10 cellular contexts compared by ENCODE assay signal in genomic region chr6:163634514-163635171, GRCh38.
DNase-seq lines count a peak whose midpoint lies in the region; ATAC-seq, FAIRE-seq and TF ChIP-seq lines count a peak whose summit lies in the region.
"Had no signal": no experiment of that assay in that cellular context is flagged by ENCODE, and none has a peak within 500 bp of the region (broad histone marks: within the 10 kb centered on the region; RNA-seq: fewer than 3 reads in every experiment).

No MANE protein-coding gene starts in this region.

- H3K27ac Mint-ChIP-seq in activated T-cell treated with anti-CD3 and anti-CD28 coated beads, Interleukin-2, amount 50 U/mL, for 72 hours, result no peak overlapping the region
- H3K27ac Mint-ChIP-seq: activated naive CD8-positive, alpha-beta T cell treated with anti-CD3 and anti-CD28 coated beads for 36 hours had no signal

- POLR2A ChIA-PET in RWPE1 (lab: Yijun Ruan, JAX; ENCODE audit: low non-redundant PET), result no interaction called here

- peaks cover 0 to 1% of the 10 kb centered on the region in 2 donors for H3K9me3 ChIP-seq in left lung
- H3K9me3 ChIP-seq in sigmoid colon, result peaks cover 0 to under 1% (median 0%) of the 10 kb centered on the region in 4 donors
- H3K9me3 ChIP-seq in adrenal gland (replicated peaks in 1 of 3), result no peaks in the 10 kb centered on the region

- H3K36me3 ChIP-seq in left lung (no peaks in the 10 kb centered on the region), sigmoid colon (no peaks in the 10 kb centered on the region), adrenal gland (replicated peaks in 1 of 2) (no peaks in the 10 kb centered on the region)

- DNase-seq in GM12891 (ENCODE audit: insufficient read length, low spot score), result peak; percentile 42
- peak; percentile 60 for DNase-seq in NCI-H2029 (lab: John Stamatoyannopoulos, UW)
- peak; percentile 55 for DNase-seq in RWPE1 (ENCODE audit: low spot score)
- no peak for DNase-seq in left lung
- DNase-seq in sigmoid colon, result no peak
- DNase-seq in activated CD4-positive, alpha-beta T cell treated with anti-CD3 and anti-CD28 coated beads for 1 hour, result no peak
- no peak for DNase-seq in activated T-cell treated with anti-CD3 and anti-CD28 coated beads, Interleukin-2, amount 50 U/mL, for 72 hours
- DNase-seq in adrenal gland, result no peak
- DNase-seq: activated naive CD8-positive, alpha-beta T cell treated with anti-CD3 and anti-CD28 coated beads for 36 hours had no signal

- no peak for TF ChIP-seq POLR2A in GM12891 (IDR thresholded peaks at IDR 0.05; ENCODE audit: low read depth, low read length)
- no peak for TF ChIP-seq POLR2A in sigmoid colon (IDR thresholded peaks at IDR 0.05)
- TF ChIP-seq POLR2A in adrenal gland (IDR thresholded peaks at IDR 0.05), result no peak

- H3K9me3 Mint-ChIP-seq in activated T-cell treated with anti-CD3 and anti-CD28 coated beads, Interleukin-2, amount 50 U/mL, for 72 hours, result no peaks in the 10 kb centered on the region
- H3K9me3 Mint-ChIP-seq: activated naive CD8-positive, alpha-beta T cell treated with anti-CD3 and anti-CD28 coated beads for 36 hours; type B pancreatic cell had no signal

- peaks cover 16 to 28% of the 10 kb centered on the region in 2 donors for H3K27me3 ChIP-seq in left lung
- H3K27me3 ChIP-seq in sigmoid colon, result peaks cover 2 to 27% (median 6%) of the 10 kb centered on the region in 3 donors
- peaks cover 20% of the 10 kb centered on the region for H3K27me3 ChIP-seq in adrenal gland

- no peaks in the 10 kb centered on the region for H3K36me3 Mint-ChIP-seq in activated T-cell treated with anti-CD3 and anti-CD28 coated beads, Interleukin-2, amount 50 U/mL, for 72 hours (ENCODE audit: insufficient read depth in 2 of 2)
- H3K36me3 Mint-ChIP-seq: activated naive CD8-positive, alpha-beta T cell treated with anti-CD3 and anti-CD28 coated beads for 36 hours; type B pancreatic cell had no signal

- intact Hi-C loops in left lung (cut with DNase I), result no loop called here
- intact Hi-C loops in sigmoid colon (cut with DNase I), result no loop called here
- intact Hi-C loops in adrenal gland (cut with DNase I), result no loop called here

- CTCF ChIA-PET in RWPE1 (lab: Yijun Ruan, JAX), result no interaction called here

- no peak for FAIRE-seq in GM12891 (lab: Jason Lieb, UNC)

- 51 to 77% methylated on average over 13 of the region's 13 CpGs for WGBS in sigmoid colon, 2 donors
- WGBS in adrenal gland, 4 donors, result 81 to 87% (median 81%) methylated on average over 3 to 13 of the region's 13 CpGs

- no peak overlapping the region for H3K4me3 ChIP-seq in left lung
- no peak overlapping the region for H3K4me3 ChIP-seq in sigmoid colon
- H3K4me3 ChIP-seq in adrenal gland, result no peak overlapping the region

- TF ChIP-seq EP300 in sigmoid colon (IDR thresholded peaks at IDR 0.05), result no peak

- peak; percentile 51 for ATAC-seq in left lung
- ATAC-seq in activated T-cell treated with anti-CD3 and anti-CD28 coated beads, Interleukin-2, amount 50 U/mL, for 72 hours (replicated peaks in 1 of 2), result no peak

- H3K4me1 ChIP-seq in left lung, result no peaks in the 10 kb centered on the region
- no peaks in the 10 kb centered on the region for H3K4me1 ChIP-seq in sigmoid colon
- no peaks in the 10 kb centered on the region for H3K4me1 ChIP-seq in adrenal gland (replicated peaks in 1 of 2)

- H3K4me1 Mint-ChIP-seq in activated T-cell treated with anti-CD3 and anti-CD28 coated beads, Interleukin-2, amount 50 U/mL, for 72 hours (ENCODE audit: low read depth), result no peaks in the 10 kb centered on the region
- H3K4me1 Mint-ChIP-seq: activated naive CD8-positive, alpha-beta T cell treated with anti-CD3 and anti-CD28 coated beads for 36 hours had no signal

- TF ChIP-seq CTCF in RWPE1 (conservative IDR thresholded peaks at IDR 0.05; ENCODE audit: low read depth) (no peak), left lung (IDR thresholded peaks at IDR 0.05) (no peak), sigmoid colon (IDR thresholded peaks at IDR 0.05) (no peak), adrenal gland (IDR thresholded peaks at IDR 0.05) (no peak)

- H3K27me3 Mint-ChIP-seq in activated T-cell treated with anti-CD3 and anti-CD28 coated beads, Interleukin-2, amount 50 U/mL, for 72 hours (ENCODE audit: low read depth), result no peaks in the 10 kb centered on the region
- H3K27me3 Mint-ChIP-seq: type B pancreatic cell had no signal

- H3K27ac ChIP-seq in RWPE1 (no peak overlapping the region), left lung (no peak overlapping the region), sigmoid colon (no peak overlapping the region), adrenal gland (no peak overlapping the region)

- no peak overlapping the region for H3K4me3 Mint-ChIP-seq in activated T-cell treated with anti-CD3 and anti-CD28 coated beads, Interleukin-2, amount 50 U/mL, for 72 hours
- H3K4me3 Mint-ChIP-seq: activated naive CD8-positive, alpha-beta T cell treated with anti-CD3 and anti-CD28 coated beads for 36 hours; type B pancreatic cell had no signal

TF ChIP-seq in GM12891, 5 proteins besides CTCF, POLR2A, EP300 and RAD21:
- TF ChIP-seq TAF1 (IDR thresholded peaks at IDR 0.05; ENCODE audit: low read depth, low read length), result no peak
- no peak for TF ChIP-seq POLR2AphosphoS5 (IDR thresholded peaks at IDR 0.05; ENCODE audit: low read depth, low read length)
- TF ChIP-seq POU2F2 (IDR thresholded peaks at IDR 0.05; ENCODE audit: low read depth, low read length), result peak; percentile 44; the same call in 1 of the 2 replicates
- TF ChIP-seq SPI1 (IDR thresholded peaks at IDR 0.05; ENCODE audit: low read depth, low read length), result peak; percentile 34; the same call in 1 of the 2 replicates
- no peak for TF ChIP-seq PAX5 (IDR thresholded peaks at IDR 0.05; ENCODE audit: insufficient read depth, low read length, severe bottlenecking)

Comparison
In these comparisons a context has a peak if more than half of its experiments do, and no peak if none do; other contexts are left out.
1. DNase-seq: peak in GM12891 (single experiment), NCI-H2029 (single experiment) and RWPE1 (single experiment); none in left lung (0 of 2), sigmoid colon (single experiment), activated CD4-positive, alpha-beta T cell treated with anti-CD3 and anti-CD28 coated beads for 1 hour (single experiment), activated T-cell treated with anti-CD3 and anti-CD28 coated beads, Interleukin-2, amount 50 U/mL, for 72 hours (0 of 2) and adrenal gland (0 of 7).